25 cellular contexts compared by ENCODE assay signal in the genomic region with DNA sequence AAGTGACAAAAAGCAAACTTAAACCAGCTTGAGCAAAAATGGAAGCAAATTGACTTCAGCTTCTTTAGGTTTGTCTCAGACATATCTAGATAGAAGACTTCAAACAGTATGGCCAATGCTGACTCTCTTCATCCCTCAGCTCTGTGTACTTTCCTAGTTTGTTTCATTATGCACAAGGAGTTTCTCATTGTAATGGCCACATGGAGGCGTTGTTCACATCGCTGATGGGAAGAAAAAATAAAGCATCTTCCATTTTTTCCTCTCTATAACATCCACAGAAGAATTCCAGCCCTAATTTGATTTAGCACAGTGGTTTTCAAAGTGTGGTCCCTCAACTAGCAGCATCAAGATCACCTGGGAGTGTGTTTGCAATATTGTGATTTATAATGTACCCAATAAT.
DNase-seq lines count a peak whose midpoint lies in the region; ATAC-seq and TF ChIP-seq lines count a peak whose summit lies in the region.
"Had no signal": no experiment of that assay in that cellular context is flagged by ENCODE, and none has a peak within 500 bp of the region (broad histone marks: within the 10 kb centered on the region; RNA-seq: fewer than 3 reads in every experiment).

No MANE protein-coding gene starts in this region.

- H3K9ac ChIP-seq in Karpas-422 (ENCODE audit: low read length): no peak overlapping the region
- H3K9ac ChIP-seq: BLaER1 treated with 17β-estradiol and CSF1 and Interleukin-3, amounts not matched to agents 10 nM and 100 nM had no signal

- CTCF ChIA-PET in A673 (lab: Charles Lee) (no interaction called here), PC-9 (lab: Charles Lee) (no interaction called here)

- H3F3A ChIP-seq in PC-9 (ENCODE audit: insufficient read depth, low read depth): no peaks in the 10 kb centered on the region

- H3K4me2 ChIP-seq in Karpas-422 (ENCODE audit: low read depth, low read length, poor library complexity, severe bottlenecking): peak overlapping the region; percentile 23
- no peak overlapping the region for H3K4me2 ChIP-seq in PC-9
- H3K4me2 ChIP-seq: BLaER1 treated with 17β-estradiol and CSF1 and Interleukin-3, amounts not matched to agents 10 nM and 100 nM had no signal

- POLR2A ChIA-PET in A673 (lab: Charles Lee; ENCODE audit: low non-redundant PET) (no interaction called here), PC-9 (lab: Charles Lee; ENCODE audit: unreplicated experiment) (no interaction called here)

- H3K27me3 ChIP-seq in A673 (replicated peaks; ENCODE audit: insufficient read depth, low read depth, low read length, poor library complexity) (no peaks in the 10 kb centered on the region), Karpas-422 (ENCODE audit: low read length) (no peaks in the 10 kb centered on the region), PC-9 (ENCODE audit: insufficient read depth, low read depth) (no peaks in the 10 kb centered on the region), heart right ventricle (no peaks in the 10 kb centered on the region), lower lobe of right lung (ENCODE audit: low read depth) (no peaks in the 10 kb centered on the region)
- H3K27me3 ChIP-seq: BLaER1 treated with 17β-estradiol and CSF1 and Interleukin-3, amounts not matched to agents 10 nM and 100 nM had no signal

- peak; percentile 6 for DNase-seq in A673 (ENCODE audit: low spot score)
- peak; percentile 70 for DNase-seq in Karpas-422
- no peak for DNase-seq in PC-9
- peak; percentile 17 for DNase-seq in iPS-NIHi7 (ENCODE audit: extremely low spot score)
- DNase-seq in heart right ventricle: no peak
- no peak for DNase-seq in lower lobe of right lung
- DNase-seq in DMS53 treated with DMSO at 0.1 percent for 48 hours (lab: John Stamatoyannopoulos, UW; ENCODE audit: unreplicated experiment): no peak
- DNase-seq in NCI-H2227 treated with DMSO at 0.1 percent for 48 hours (lab: John Stamatoyannopoulos, UW): no peak
- DNase-seq: AML-193; CD4-positive, alpha-beta T cell; GDM1; HFFc6; KBM-7; MM.1S; NCI-H1092; NCI-H1417 treated with DMSO at 0.1 percent for 48 hours; NCI-H1694 treated with DMSO at 0.1 percent for 48 hours; NCI-H2081 treated with DMSO at 0.1 percent for 48 hours; NCI-H2171 treated with DMSO at 0.1 percent for 48 hours; NCI-H524; SIG-M5; T-helper 17 cell had no signal

- H3K4me3 ChIP-seq in A673 (ENCODE audit: low read depth, low read length, poor library complexity, severe bottlenecking) (no peak overlapping the region), Karpas-422 (ENCODE audit: low read length) (no peak overlapping the region), PC-9 (no peak overlapping the region), heart right ventricle (no peak overlapping the region), lower lobe of right lung (no peak overlapping the region)
- H3K4me3 ChIP-seq: BLaER1 treated with 17β-estradiol and CSF1 and Interleukin-3, amounts not matched to agents 10 nM and 100 nM; HAP-1 had no signal

- H3K9me2 ChIP-seq in Karpas-422 (replicated peaks; ENCODE audit: insufficient read depth, low read length) (no peaks in the 10 kb centered on the region), PC-9 (ENCODE audit: insufficient read depth) (no peaks in the 10 kb centered on the region)

- H4K20me1 ChIP-seq in Karpas-422 (ENCODE audit: insufficient read depth, low read depth, low read length) (no peaks in the 10 kb centered on the region), PC-9 (ENCODE audit: insufficient read depth) (no peaks in the 10 kb centered on the region)
- H4K20me1 ChIP-seq: BLaER1 treated with 17β-estradiol and CSF1 and Interleukin-3, amounts not matched to agents 10 nM and 100 nM had no signal

- H3K9me3 ChIP-seq in A673 (ENCODE audit: low read depth, low read length, poor library complexity, severe bottlenecking) (no peaks in the 10 kb centered on the region), Karpas-422 (ENCODE audit: low read length) (no peaks in the 10 kb centered on the region), PC-9 (ENCODE audit: insufficient read depth, low read depth) (no peaks in the 10 kb centered on the region), heart right ventricle (peaks cover 0 to 22% (median 0%) of the 10 kb centered on the region in 11 donors), lower lobe of right lung (no peaks in the 10 kb centered on the region)
- H3K9me3 ChIP-seq: BLaER1 treated with 17β-estradiol and CSF1 and Interleukin-3, amounts not matched to agents 10 nM and 100 nM; HAP-1 had no signal

- H3K4me1 ChIP-seq in A673 (ENCODE audit: insufficient read depth, low read length, poor library complexity, severe bottlenecking) (no peaks in the 10 kb centered on the region), Karpas-422 (ENCODE audit: low read length) (peaks cover 28% of the 10 kb centered on the region), PC-9 (replicated peaks; ENCODE audit: insufficient read depth) (no peaks in the 10 kb centered on the region; the same call in 1 of the 2 replicates), heart right ventricle (no peaks in the 10 kb centered on the region), lower lobe of right lung (no peaks in the 10 kb centered on the region)
- H3K4me1 ChIP-seq: BLaER1 treated with 17β-estradiol and CSF1 and Interleukin-3, amounts not matched to agents 10 nM and 100 nM; HAP-1 had no signal

- ATAC-seq in heart right ventricle: no peak
- no peak for ATAC-seq in lower lobe of right lung
- ATAC-seq: SK-N-SH treated with all-trans-retinoic acid at 6 μM for 48 hours, T-helper 17 cell had no signal

- H3K36me3 ChIP-seq in A673 (ENCODE audit: insufficient read depth, low read length, poor library complexity, severe bottlenecking): no peaks in the 10 kb centered on the region
- no peaks in the 10 kb centered on the region; the same call in 1 of the 2 replicates for H3K36me3 ChIP-seq in Karpas-422 (ENCODE audit: insufficient read depth, low read length)
- H3K36me3 ChIP-seq in PC-9 (ENCODE audit: low read depth): no peaks in the 10 kb centered on the region
- H3K36me3 ChIP-seq in heart right ventricle: no peaks in the 10 kb centered on the region
- no peaks in the 10 kb centered on the region for H3K36me3 ChIP-seq in lower lobe of right lung
- H3K36me3 ChIP-seq: BLaER1 treated with 17β-estradiol and CSF1 and Interleukin-3, amounts not matched to agents 10 nM and 100 nM; HAP-1 had no signal

- H3K79me2 ChIP-seq in Karpas-422 (ENCODE audit: low read length) (no peaks in the 10 kb centered on the region), PC-9 (ENCODE audit: low read depth) (no peaks in the 10 kb centered on the region)

- no peak overlapping the region for H3K27ac ChIP-seq in A673 (ENCODE audit: low read depth, low read length, poor library complexity, severe bottlenecking)
- H3K27ac ChIP-seq in Karpas-422 (ENCODE audit: low read length): no peak overlapping the region
- H3K27ac ChIP-seq in PC-9: no peak overlapping the region
- no peak overlapping the region for H3K27ac ChIP-seq in heart right ventricle
- H3K27ac ChIP-seq in lower lobe of right lung: no peak overlapping the region
- H3K27ac ChIP-seq: BLaER1 treated with 17β-estradiol and CSF1 and Interleukin-3, amounts not matched to agents 10 nM and 100 nM had no signal

- intact Hi-C loops in A673 (cut with micrococcal nuclease; ENCODE audit: unreplicated experiment) (no loop called here), PC-9 (cut with micrococcal nuclease; ENCODE audit: unreplicated experiment) (no loop called here), heart right ventricle (cut with DNase I) (no loop called here), lower lobe of right lung (cut with DNase I) (no loop called here)

- 54 to 65% methylated on average over 2 of the region's 2 CpGs for WGBS in heart right ventricle, 2 donors

- H2AFZ ChIP-seq in Karpas-422 (ENCODE audit: low read length) (peak overlapping the region; percentile 49), PC-9 (no peak overlapping the region)

- no TSS peak for BruUV-seq in A673 (replicated peaks; lab: Mats Ljungman, UMichigan)
- no TSS peak for BruUV-seq in PC-9 (replicated peaks; lab: Mats Ljungman, UMichigan)

- peak; percentile 44 for TF ChIP-seq CTCF in A673 (conservative IDR thresholded peaks at IDR 0.05; ENCODE audit: low read depth, low read length)
- 0 out of 2 replicates have a peak, but pooled peaks have one; percentile 28 for TF ChIP-seq CTCF in PC-9 (conservative IDR thresholded peaks at IDR 0.05)
- no peak for TF ChIP-seq CTCF in heart right ventricle (IDR thresholded peaks at IDR 0.05)
- TF ChIP-seq CTCF in lower lobe of right lung (IDR thresholded peaks at IDR 0.05): no peak

Comparison
In these comparisons a context has a peak if more than half of its experiments do, and no peak if none do; other contexts are left out.
1. DNase-seq: peak in A673 (single experiment), Karpas-422 (single experiment) and iPS-NIHi7 (single experiment); none in PC-9 (0 of 2), heart right ventricle (0 of 2), lower lobe of right lung (single experiment), DMS53 treated with DMSO at 0.1 percent for 48 hours (single experiment) and NCI-H2227 treated with DMSO at 0.1 percent for 48 hours (single experiment).
2. CTCF ChIP-seq: peak in A673 (single experiment) and PC-9 (single experiment); none in heart right ventricle (0 of 9) and lower lobe of right lung (single experiment).